7 cellular contexts compared by ENCODE assay signal in genomic region chr5:176765687-176766086, GRCh38. TPM values are rescaled to one million over a fixed set of nuclear protein-coding genes. Genes with fewer than 3 reads are reported as not detected.
"Had no signal": no experiment of that assay in that cellular context is flagged by ENCODE, and none has a peak within 500 bp of the region (broad histone marks: within the 10 kb centered on the region; RNA-seq: fewer than 3 reads in every experiment).

No MANE protein-coding gene starts in this region.

- DNase-seq: IMR-90, KBM-7, KG1 had no signal

- FAIRE-seq: HTR-8/SVneo had no signal

- H3K4me2 ChIP-seq: KMS-11 had no signal

- H3K9ac ChIP-seq: KMS-11 had no signal

- H3K27ac ChIP-seq: HL-60, KMS-11 had no signal

RNA-seq across cellular contexts. Expression of gene UNC5A, which starts 44.7 kb away (rescaled TPM):
- total RNA-seq: IMR-90 had no signal
- polyA plus RNA-seq: IgD-negative memory B cell, IMR-90 had no signal
